ENCODE assay signal across 22 cellular contexts in the genomic region with DNA sequence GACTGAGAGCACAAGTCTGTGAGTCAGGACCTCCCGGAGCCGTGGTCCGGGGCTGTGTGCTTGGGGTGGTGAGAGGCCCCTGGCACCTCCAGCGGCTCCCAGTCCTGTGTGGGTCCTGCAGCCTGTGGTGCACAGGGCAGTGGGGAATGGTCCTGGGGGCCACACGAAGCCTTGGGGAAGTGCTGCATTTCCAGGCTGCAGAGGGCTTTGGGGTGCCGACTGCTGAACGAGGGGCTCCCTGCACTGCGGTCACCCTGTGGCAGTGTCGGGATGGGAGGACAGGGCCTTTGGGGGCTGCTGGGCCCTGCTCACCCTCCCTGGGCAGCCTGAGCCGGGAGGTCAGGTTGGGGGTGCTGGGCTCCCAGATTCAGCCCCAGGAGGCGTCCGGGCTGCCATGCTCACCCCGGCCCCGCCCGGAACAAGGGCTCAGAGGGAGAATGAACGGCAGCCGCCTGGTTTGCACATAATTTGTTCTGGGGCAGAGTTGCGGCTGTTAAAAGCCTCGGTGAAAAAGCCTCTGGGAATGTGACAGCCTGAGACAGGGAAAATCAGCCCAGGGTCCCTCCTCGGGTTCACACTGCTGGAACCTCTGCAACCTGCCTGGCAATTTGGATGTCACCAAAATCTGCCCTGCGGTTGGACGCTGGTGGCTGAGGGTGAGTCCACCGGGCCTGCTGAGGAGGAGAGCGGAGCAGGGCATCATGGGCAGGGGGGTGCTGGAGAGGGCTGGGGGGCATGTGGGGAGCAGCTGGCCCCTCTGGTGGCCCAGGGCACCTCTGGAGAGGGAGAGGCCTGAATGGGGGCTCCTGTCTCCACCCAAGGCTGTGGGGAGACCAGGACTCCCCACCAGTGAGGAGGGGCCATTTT.
DNase-seq lines count a peak whose midpoint lies in the region; ATAC-seq and TF ChIP-seq lines count a peak whose summit lies in the region.
"Had no signal": no experiment of that assay in that cellular context is flagged by ENCODE, and none has a peak within 500 bp of the region (broad histone marks: within the 10 kb centered on the region; RNA-seq: fewer than 3 reads in every experiment).

No MANE protein-coding gene starts in this region.

- H3K4me3 ChIP-seq in RWPE2 (ENCODE audit: severe bottlenecking): no peak overlapping the region
- no peak overlapping the region for H3K4me3 ChIP-seq in mucosa of descending colon
- H3K4me3 ChIP-seq: A549, ascending aorta, pancreas had no signal

- H3K36me3 ChIP-seq in RWPE2 (ENCODE audit: low read depth) (no peaks in the 10 kb centered on the region), mucosa of descending colon (ENCODE audit: low read depth) (no peaks in the 10 kb centered on the region)
- H3K36me3 ChIP-seq: ascending aorta, pancreas had no signal

- no peak overlapping the region for H3K27ac Mint-ChIP-seq in stimulated activated memory B cell treated with anti-CD40 and anti-IgM and Interleukin-4, amounts not matched to agents 10 μg/mL and 1 μg/mL and 100 μg/mL, for 72 hours
- H3K27ac Mint-ChIP-seq: activated CD4-positive, alpha-beta T cell treated with anti-CD3 and anti-CD28 coated beads for 36 hours; activated naive CD4-positive, alpha-beta T cell treated with anti-CD3 and anti-CD28 coated beads, Interleukin-2, amount 50 U/mL, for 72 hours had no signal

- H3K9me3 Mint-ChIP-seq in stimulated activated memory B cell treated with anti-CD40 and anti-IgM and Interleukin-4, amounts not matched to agents 10 μg/mL and 1 μg/mL and 100 μg/mL, for 72 hours: peaks cover 8% of the 10 kb centered on the region
- H3K9me3 Mint-ChIP-seq: T-helper 1 cell treated with Interleukin-12 subunit alpha and Interleukin-12 subunit beta and Interleukin-4 antibody, amounts not matched to agents 30 μg/mL and 1 μg/mL, for 36 hours had no signal

- peaks cover 8% of the 10 kb centered on the region for H3K27me3 Mint-ChIP-seq in stimulated activated memory B cell treated with anti-CD40 and anti-IgM and Interleukin-4, amounts not matched to agents 10 μg/mL and 1 μg/mL and 100 μg/mL, for 72 hours
- H3K27me3 Mint-ChIP-seq: activated CD4-positive, alpha-beta T cell treated with anti-CD3 and anti-CD28 coated beads for 36 hours had no signal

- H3K4me1 Mint-ChIP-seq in stimulated activated memory B cell treated with anti-CD40 and anti-IgM and Interleukin-4, amounts not matched to agents 10 μg/mL and 1 μg/mL and 100 μg/mL, for 72 hours: no peaks in the 10 kb centered on the region
- H3K4me1 Mint-ChIP-seq: activated CD4-positive, alpha-beta T cell treated with anti-CD3 and anti-CD28 coated beads for 36 hours had no signal

- H3K27ac ChIP-seq in RWPE2 (ENCODE audit: poor library complexity, severe bottlenecking): no peak overlapping the region
- H3K27ac ChIP-seq: A549, ascending aorta, HL-60, pancreas had no signal

- ATAC-seq in RWPE2 (ENCODE audit: low read depth): no peak; the same call in 2 of the 3 replicates
- no peak for ATAC-seq in mucosa of descending colon
- peak; percentile 12 for ATAC-seq in stimulated activated memory B cell treated with anti-CD40 and anti-IgM and Interleukin-4, amounts not matched to agents 10 μg/mL and 1 μg/mL and 100 μg/mL, for 72 hours
- no peak for ATAC-seq in GM19023 (IDR thresholded peaks at IDR 0.05; ENCODE audit: unreplicated experiment)
- ATAC-seq in HG03457 (IDR thresholded peaks at IDR 0.05; ENCODE audit: unreplicated experiment): no peak
- ATAC-seq: activated CD4-positive, alpha-beta T cell treated with anti-CD3 and anti-CD28 coated beads for 36 hours; activated naive CD4-positive, alpha-beta T cell treated with anti-CD3 and anti-CD28 coated beads, Interleukin-2, amount 50 U/mL, for 72 hours; pancreas; sciatic nerve had no signal

- H3K4me1 ChIP-seq in RWPE2 (ENCODE audit: insufficient read depth, poor library complexity, severe bottlenecking) (no peaks in the 10 kb centered on the region), mucosa of descending colon (ENCODE audit: low read depth) (no peaks in the 10 kb centered on the region)
- H3K4me1 ChIP-seq: A549, ascending aorta, pancreas had no signal

- no peak overlapping the region for H3K4me3 Mint-ChIP-seq in stimulated activated memory B cell treated with anti-CD40 and anti-IgM and Interleukin-4, amounts not matched to agents 10 μg/mL and 1 μg/mL and 100 μg/mL, for 72 hours
- H3K4me3 Mint-ChIP-seq: activated CD4-positive, alpha-beta T cell treated with anti-CD3 and anti-CD28 coated beads for 36 hours; T-helper 1 cell treated with Interleukin-12 subunit alpha and Interleukin-12 subunit beta and Interleukin-4 antibody, amounts not matched to agents 30 μg/mL and 1 μg/mL, for 36 hours had no signal

- H3K36me3 Mint-ChIP-seq in stimulated activated memory B cell treated with anti-CD40 and anti-IgM and Interleukin-4, amounts not matched to agents 10 μg/mL and 1 μg/mL and 100 μg/mL, for 72 hours: no peaks in the 10 kb centered on the region

- peaks cover 8% of the 10 kb centered on the region for H3K27me3 ChIP-seq in RWPE2 (ENCODE audit: insufficient read depth, poor library complexity, severe bottlenecking)
- H3K27me3 ChIP-seq: ascending aorta, pancreas had no signal

- H3K9me3 ChIP-seq in RWPE2 (ENCODE audit: severe bottlenecking): peaks cover 3% of the 10 kb centered on the region
- peaks cover 5% of the 10 kb centered on the region for H3K9me3 ChIP-seq in mucosa of descending colon
- H3K9me3 ChIP-seq: A549, ascending aorta, pancreas had no signal

- intact Hi-C loops in mucosa of descending colon (cut with DNase I, micrococcal nuclease): no loop called here

- TF ChIP-seq CTCF in RWPE2 (IDR thresholded peaks at IDR 0.05; ENCODE audit: poor library complexity, severe bottlenecking): no peak
- TF ChIP-seq CTCF in mucosa of descending colon (IDR thresholded peaks at IDR 0.05): no peak

- DNase-seq in activated T-cell treated with anti-CD3 and anti-CD28 coated beads, Interleukin-2, amount 50 U/mL, for 1 hour: peak; percentile 6
- DNase-seq in activated T-cell treated with anti-CD3 and anti-CD28 coated beads, Interleukin-2, amount 50 U/mL, for 48 hours: no peak
- DNase-seq in RWPE2 (ENCODE audit: low spot score): peak; percentile 64
- DNase-seq in mucosa of descending colon: peak in 2 of 3 donors; percentile 23 to 47
- DNase-seq in HuH-7.5 (ENCODE audit: low spot score): no peak
- DNase-seq: activated CD4-positive, alpha-beta T cell treated with anti-CD3 and anti-CD28 coated beads for 36 hours; caudate nucleus; DND-41; NCI-H1048; NCI-H1694 treated with DMSO at 0.1 percent for 48 hours; NCI-H2171; NCI-H510A treated with DMSO at 0.1 percent for 48 hours had no signal

Comparison
In these comparisons a context has a peak if more than half of its experiments do, and no peak if none do; other contexts are left out.
1. DNase-seq: peak in activated T-cell treated with anti-CD3 and anti-CD28 coated beads, Interleukin-2, amount 50 U/mL, for 1 hour (single experiment), RWPE2 (single experiment) and mucosa of descending colon (2 of 3); none in activated T-cell treated with anti-CD3 and anti-CD28 coated beads, Interleukin-2, amount 50 U/mL, for 48 hours (0 of 2) and HuH-7.5 (single experiment).